In genomic region chr2:73072416-73072815, GRCh38 we compare ENCODE assay signal across 8 cellular contexts. TPM values are rescaled to one million over a fixed set of nuclear protein-coding genes. Genes with fewer than 3 reads are reported as not detected.
DNase-seq lines count a peak whose midpoint lies in the region; ATAC-seq, FAIRE-seq and TF ChIP-seq lines count a peak whose summit lies in the region.
"Had no signal": no experiment of that assay in that cellular context is flagged by ENCODE, and none has a peak within 500 bp of the region (broad histone marks: within the 10 kb centered on the region; RNA-seq: fewer than 3 reads in every experiment).

No MANE protein-coding gene starts in this region.

- intact Hi-C loops in pancreas (cut with DNase I) = no loop called here

- H3K27me3 Mint-ChIP-seq in HFFc6 (ENCODE audit: insufficient read depth) (peaks cover 15% of the 10 kb centered on the region), immature natural killer cell (ENCODE audit: low read depth in 3 of 3) (peaks cover 10 to 24% (median 20%) of the 10 kb centered on the region in 3 donors)
- no peaks in the 10 kb centered on the region for H3K27me3 Mint-ChIP-seq in activated CD8-positive, alpha-beta T cell treated with anti-CD3 and anti-CD28 coated beads, Interleukin-2, amount 10 ng/mL, durations not matched to agents 7 days and 5 days (ENCODE audit: low read depth)
- no peaks in the 10 kb centered on the region for H3K27me3 Mint-ChIP-seq in stimulated activated naive CD8-positive, alpha-beta T cell treated with anti-CD3 and anti-CD28 coated beads, Interleukin-15, amount 100 ng/mL, for 72 hours

- H3K9me3 ChIP-seq in pancreas = no peaks in the 10 kb centered on the region

- H3K36me3 Mint-ChIP-seq in HFFc6 (ENCODE audit: low read depth) (peaks cover 20% of the 10 kb centered on the region; the same call in 1 of the 2 replicates), immature natural killer cell (no peaks in the 10 kb centered on the region)
- no peaks in the 10 kb centered on the region for H3K36me3 Mint-ChIP-seq in activated CD8-positive, alpha-beta T cell treated with anti-CD3 and anti-CD28 coated beads, Interleukin-2, amount 10 ng/mL, durations not matched to agents 7 days and 5 days (ENCODE audit: low read depth)

- no peak for DNase-seq in HFFc6
- no peak for DNase-seq in activated CD8-positive, alpha-beta T cell treated with anti-CD3 and anti-CD28 coated beads, Interleukin-2, amount 10 ng/mL, durations not matched to agents 7 days and 5 days
- no peak for DNase-seq in immature natural killer cell
- no peak for DNase-seq in stimulated activated naive CD8-positive, alpha-beta T cell treated with anti-CD3 and anti-CD28 coated beads, Interleukin-15, amount 100 ng/mL, for 72 hours
- no peak for DNase-seq in pancreas
- no peak for DNase-seq in NCI-H187 treated with DMSO at 0.1 percent for 48 hours (lab: John Stamatoyannopoulos, UW)
- no peak for DNase-seq in middle frontal gyrus (ENCODE audit: extremely low spot score, low spot score)
- DNase-seq: NCI-H1105 treated with DMSO at 0.1 percent for 48 hours had no signal

- H3K27me3 ChIP-seq in pancreas = no peaks in the 10 kb centered on the region

- H3K27ac Mint-ChIP-seq in HFFc6 (peak overlapping the region; percentile 79), immature natural killer cell (peak overlapping the region; percentile 86 to 93 (median 91))
- H3K27ac Mint-ChIP-seq in activated CD8-positive, alpha-beta T cell treated with anti-CD3 and anti-CD28 coated beads, Interleukin-2, amount 10 ng/mL, durations not matched to agents 7 days and 5 days = peak overlapping the region; percentile 85
- H3K27ac Mint-ChIP-seq in stimulated activated naive CD8-positive, alpha-beta T cell treated with anti-CD3 and anti-CD28 coated beads, Interleukin-15, amount 100 ng/mL, for 72 hours = peak overlapping the region; percentile 85 to 97

- no peaks in the 10 kb centered on the region for H3K36me3 ChIP-seq in pancreas

- no peak for TF ChIP-seq CTCF in HFFc6 (IDR thresholded peaks at IDR 0.05)
- TF ChIP-seq CTCF in pancreas (IDR thresholded peaks at IDR 0.05) = no peak

- H3K4me1 ChIP-seq in pancreas = peaks cover 0 to 10% (median 0%) of the 10 kb centered on the region in 3 donors

- H3K4me3 ChIP-seq in pancreas = peak overlapping the region in 1 of 4 donors; percentile 92

- H3K4me3 Mint-ChIP-seq in HFFc6 (peak overlapping the region; percentile 88), immature natural killer cell (peak overlapping the region; percentile 91 to 98 (median 94))
- H3K4me3 Mint-ChIP-seq in activated CD8-positive, alpha-beta T cell treated with anti-CD3 and anti-CD28 coated beads, Interleukin-2, amount 10 ng/mL, durations not matched to agents 7 days and 5 days = peak overlapping the region; percentile 79
- peak overlapping the region; percentile 84 to 92 for H3K4me3 Mint-ChIP-seq in stimulated activated naive CD8-positive, alpha-beta T cell treated with anti-CD3 and anti-CD28 coated beads, Interleukin-15, amount 100 ng/mL, for 72 hours

- no peaks in the 10 kb centered on the region for H3K9me3 Mint-ChIP-seq in HFFc6
- H3K9me3 Mint-ChIP-seq in activated CD8-positive, alpha-beta T cell treated with anti-CD3 and anti-CD28 coated beads, Interleukin-2, amount 10 ng/mL, durations not matched to agents 7 days and 5 days (ENCODE audit: insufficient read depth) = no peaks in the 10 kb centered on the region
- no peaks in the 10 kb centered on the region for H3K9me3 Mint-ChIP-seq in immature natural killer cell
- H3K9me3 Mint-ChIP-seq in stimulated activated naive CD8-positive, alpha-beta T cell treated with anti-CD3 and anti-CD28 coated beads, Interleukin-15, amount 100 ng/mL, for 72 hours = no peaks in the 10 kb centered on the region

- FAIRE-seq in pancreas (lab: Jason Lieb, UNC) = no peak

- POLR2A ChIA-PET in activated CD8-positive, alpha-beta T cell treated with anti-CD3 and anti-CD28 coated beads, Interleukin-2, amount 10 ng/mL, durations not matched to agents 7 days and 5 days (lab: Charles Lee) = interaction anchor here (0.6 to 1.8 kb wide), 2 partner anchors 105 to 161 kb away, joined by 3 to 7 read pairs; partner anchors contain the start of genes CCT7 and PRADC1

- H3K27ac ChIP-seq in pancreas = no peak overlapping the region

- WGBS in pancreas, 2 donors = 95 to 96% methylated on average over 1 of the region's 1 CpG

- no peak for ATAC-seq in activated CD8-positive, alpha-beta T cell treated with anti-CD3 and anti-CD28 coated beads, Interleukin-2, amount 10 ng/mL, durations not matched to agents 7 days and 5 days
- no peak for ATAC-seq in stimulated activated naive CD8-positive, alpha-beta T cell treated with anti-CD3 and anti-CD28 coated beads, Interleukin-15, amount 100 ng/mL, for 72 hours
- ATAC-seq in pancreas = no peak

- H3K4me1 Mint-ChIP-seq in HFFc6 (ENCODE audit: low read depth) = peaks cover 41% of the 10 kb centered on the region
- H3K4me1 Mint-ChIP-seq in activated CD8-positive, alpha-beta T cell treated with anti-CD3 and anti-CD28 coated beads, Interleukin-2, amount 10 ng/mL, durations not matched to agents 7 days and 5 days (ENCODE audit: low read depth) = peaks cover 28% of the 10 kb centered on the region
- peaks cover 28 to 34% of the 10 kb centered on the region in 2 donors for H3K4me1 Mint-ChIP-seq in immature natural killer cell
- peaks cover 27% of the 10 kb centered on the region for H3K4me1 Mint-ChIP-seq in stimulated activated naive CD8-positive, alpha-beta T cell treated with anti-CD3 and anti-CD28 coated beads, Interleukin-15, amount 100 ng/mL, for 72 hours

- CTCF ChIA-PET in activated CD8-positive, alpha-beta T cell treated with anti-CD3 and anti-CD28 coated beads, Interleukin-2, amount 10 ng/mL, durations not matched to agents 7 days and 5 days (lab: Charles Lee) = interaction anchor here (0.8 to 3.9 kb wide), 5 partner anchors 12 to 140 kb away, joined by 3 to 22 read pairs (median 3); no protein-coding TSS in a partner anchor

RNA-seq across cellular contexts. Expression of gene SFXN5, which starts 0.9 kb away (rescaled TPM):
- 10 to 100 TPM; 10.2 to 17.0 (median 14.7) TPM for total RNA-seq in HFFc6 (2021; fragmentation: NEBNext Ultra II Directional; extraction: Animal tissue kit (Norgen Biotek cat#: 25700))
- 10 to 100 TPM; 15.7 to 18.6 TPM for total RNA-seq in activated CD8-positive, alpha-beta T cell treated with anti-CD3 and anti-CD28 coated beads, Interleukin-2, amount 10 ng/mL, durations not matched to agents 7 days and 5 days
- polyA plus RNA-seq in immature natural killer cell (1 to 10 TPM; 2.4 to 4.5 (median 3.3) TPM), pancreas (1 to 10 TPM; 5.3 to 7.0 TPM)
- 1 to 10 TPM; 2.6 to 8.4 (median 4.8) TPM for total RNA-seq in pancreas

RNA-seq across cellular contexts. Expression of gene RAB11FIP5, which starts 40.3 kb away (rescaled TPM):
- total RNA-seq in HFFc6 (2021; fragmentation: NEBNext Ultra II Directional; extraction: Animal tissue kit (Norgen Biotek cat#: 25700)) = 10 to 100 TPM; 76.7 to 92.0 (median 83.6) TPM
- total RNA-seq in activated CD8-positive, alpha-beta T cell treated with anti-CD3 and anti-CD28 coated beads, Interleukin-2, amount 10 ng/mL, durations not matched to agents 7 days and 5 days = 1 to 10 TPM; 1.4 to 1.7 TPM
- 1 to 10 TPM; 3.7 to 6.6 (median 5.0) TPM for polyA plus RNA-seq in immature natural killer cell
- total RNA-seq in pancreas = 10 to 100 TPM; 13.4 to 17.6 (median 16.2) TPM
- polyA plus RNA-seq in pancreas = 10 to 100 TPM; 10.1 to 12.4 TPM

Comparison
In these comparisons a context has a peak if more than half of its experiments do, and no peak if none do; other contexts are left out.
1. RNA of gene RAB11FIP5, which starts 40.3 kb away (total RNA-seq): 76.7 to 92.0 TPM in HFFc6 and 13.4 to 17.6 TPM in pancreas; 1.4 to 1.7 TPM in activated CD8-positive, alpha-beta T cell treated with anti-CD3 and anti-CD28 coated beads, Interleukin-2, amount 10 ng/mL, durations not matched to agents 7 days and 5 days; every median in the first group is over 4 times any median in the second.
2. Peak in every context shown above with its lines, with median percentiles within 50 percentile points of each other: H3K27ac Mint-ChIP-seq and H3K4me3 Mint-ChIP-seq.